12 cellular contexts compared by ENCODE assay signal in genomic region chr12:53798575-53798974, GRCh38. TPM values are rescaled to one million over a fixed set of nuclear protein-coding genes. Genes with fewer than 3 reads are reported as not detected.
DNase-seq lines count a peak whose midpoint lies in the region; ATAC-seq and TF ChIP-seq lines count a peak whose summit lies in the region.
"Had no signal": no experiment of that assay in that cellular context is flagged by ENCODE, and none has a peak within 500 bp of the region (broad histone marks: within the 10 kb centered on the region; RNA-seq: fewer than 3 reads in every experiment).

No MANE protein-coding gene starts in this region.

- no peaks in the 10 kb centered on the region for H3K27me3 ChIP-seq in neural cell (ENCODE audit: insufficient read depth, low read depth, low read length)

- DNase-seq in GM10248 (ENCODE audit: extremely low spot score) (peak; percentile 19), NCI-H1048 (lab: John Stamatoyannopoulos, UW) (peak; percentile 21), caudate nucleus (lab: John Stamatoyannopoulos, UW) (peak in 58 of 61 donors; percentile 7 to 88 (median 50)), DMS153 treated with DMSO at 0.1 percent for 48 hours (lab: John Stamatoyannopoulos, UW; ENCODE audit: unreplicated experiment) (no peak), GM19238 (ENCODE audit: insufficient read length, low spot score) (no peak)
- no peak for DNase-seq in activated CD8-positive, alpha-beta memory T cell treated with anti-CD3 and anti-CD28 coated beads, Interleukin-2, amount 50 U/mL, for 4 hours
- DNase-seq: activated CD4-positive, alpha-beta memory T cell treated with anti-CD3 and anti-CD28 coated beads for 36 hours; activated gamma-delta T cell treated with Interleukin-2 at 50 U/mL for 16 hours; stimulated activated naive CD4-positive, alpha-beta T cell had no signal

- no peaks in the 10 kb centered on the region for H3K9me3 ChIP-seq in neural cell (ENCODE audit: low read length)

- H3K36me3 ChIP-seq in neural cell (ENCODE audit: insufficient read depth, low read length): no peaks in the 10 kb centered on the region

- peaks cover 25% of the 10 kb centered on the region for H3F3A ChIP-seq in neural cell (ENCODE audit: insufficient read depth, low read length, poor library complexity, severe bottlenecking)

- no peak overlapping the region for H3K4me2 ChIP-seq in neural cell (ENCODE audit: low read length)

- TF ChIP-seq CTCF in GM10248 (IDR thresholded peaks at IDR 0.05; ENCODE audit: control extremely low read depth, extremely low read depth, low read depth, missing control alignments) (no peak), neural cell (IDR thresholded peaks at IDR 0.05; ENCODE audit: poor library complexity, severe bottlenecking) (no peak)

- TF ChIP-seq RAD21 in neural cell (conservative IDR thresholded peaks at IDR 0.05): no peak

- H3K27ac ChIP-seq in caudate nucleus (ENCODE audit: low read depth, low read length): peak overlapping the region; percentile 86
- H3K27ac ChIP-seq in neural cell (ENCODE audit: low read length): peak overlapping the region; percentile 100

- POLR2A ChIA-PET in GM10248 (lab: Yijun Ruan, JAX): no interaction called here

- ATAC-seq in GM21576 (IDR thresholded peaks at IDR 0.05; ENCODE audit: unreplicated experiment): no peak

- no peak overlapping the region for H2AFZ ChIP-seq in neural cell (ENCODE audit: low read depth, low read length)

- CTCF ChIA-PET in GM10248 (lab: Yijun Ruan, JAX): interaction anchor here (0.7 to 2.1 kb wide), 3 partner anchors 14 to 52 kb away, joined by 4 to 6 read pairs (median 4); no protein-coding TSS in a partner anchor

- no peak for TF ChIP-seq EP300 in neural cell (conservative IDR thresholded peaks at IDR 0.05; ENCODE audit: poor library complexity, severe bottlenecking)

- no peak overlapping the region for H3K9ac ChIP-seq in neural cell (ENCODE audit: low read length)

- H4K20me1 ChIP-seq in neural cell (ENCODE audit: insufficient read depth): no peaks in the 10 kb centered on the region

- no peak overlapping the region for H3K4me3 ChIP-seq in neural cell (ENCODE audit: low read length)

- no peaks in the 10 kb centered on the region for H3K9me2 ChIP-seq in neural cell (ENCODE audit: insufficient read depth, low read length)

- no peaks in the 10 kb centered on the region for H3K79me2 ChIP-seq in neural cell (replicated peaks; ENCODE audit: insufficient read depth, low read length)

TF ChIP-seq in neural cell, 6 proteins besides CTCF, POLR2A, EP300 and RAD21:
- TF ChIP-seq EZH2 (IDR thresholded peaks at IDR 0.05; ENCODE audit: borderline replicate concordance, insufficient read depth, low read length, poor library complexity, severe bottlenecking): no peak
- TF ChIP-seq SMC3 (conservative IDR thresholded peaks at IDR 0.05; ENCODE audit: poor library complexity): no peak
- no peak for TF ChIP-seq MXI1 (conservative IDR thresholded peaks at IDR 0.05; ENCODE audit: poor library complexity, severe bottlenecking)
- TF ChIP-seq TAF1 (IDR thresholded peaks at IDR 0.05; ENCODE audit: low read depth): no peak
- no peak for TF ChIP-seq REST (IDR thresholded peaks at IDR 0.05; ENCODE audit: borderline replicate concordance)
- no peak for TF ChIP-seq POLR2AphosphoS5 (IDR thresholded peaks at IDR 0.05)

RNA-seq across cellular contexts. Expression of gene CISTR, which starts 46.8 kb away (rescaled TPM):
- polyA plus RNA-seq in neural cell: not detected in 2 replicates
- not detected in 2 replicates for polyA minus RNA-seq in neural cell
- polyA plus RNA-seq: BJ had no signal

Comparison
In these comparisons a context has a peak if more than half of its experiments do, and no peak if none do; other contexts are left out.
1. DNase-seq: peak in GM10248 (single experiment), NCI-H1048 (single experiment) and caudate nucleus (58 of 61); none in DMS153 treated with DMSO at 0.1 percent for 48 hours (single experiment), activated CD8-positive, alpha-beta memory T cell treated with anti-CD3 and anti-CD28 coated beads, Interleukin-2, amount 50 U/mL, for 4 hours (single experiment) and GM19238 (single experiment).